Comparison of ENCODE assay signal across 9 cellular contexts in genomic region chr2:60796573-60797509, GRCh38. TPM values are rescaled to one million over a fixed set of nuclear protein-coding genes. Genes with fewer than 3 reads are reported as not detected.
A peak's percentile ranks its signal among the peaks of the same experiment; 100 is the strongest.
DNase-seq lines count a peak whose midpoint lies in the region; ATAC-seq, FAIRE-seq and TF ChIP-seq lines count a peak whose summit lies in the region.
"Had no signal": no experiment of that assay in that cellular context is flagged by ENCODE, and none has a peak within 500 bp of the region (broad histone marks: within the 10 kb centered on the region; RNA-seq: fewer than 3 reads in every experiment).

No MANE protein-coding gene starts in this region.

- no peaks in the 10 kb centered on the region for H3F3A ChIP-seq in GM23338 (replicated peaks; ENCODE audit: low read depth)

- H4K20me1 ChIP-seq in GM23338 (replicated peaks; ENCODE audit: insufficient read depth): peaks cover 6% of the 10 kb centered on the region; the same call in 1 of the 2 replicates

- H3K9me3 Mint-ChIP-seq in GM23338: no peaks in the 10 kb centered on the region
- H3K9me3 Mint-ChIP-seq: neural crest cell had no signal

- no peak overlapping the region for H3K4me2 ChIP-seq in GM23338

- 62 to 74% (median 70%) methylated on average over 6 of the region's 6 CpGs for WGBS in adrenal gland, 4 donors

- H3K27me3 ChIP-seq in adrenal gland (no peaks in the 10 kb centered on the region), GM23338 (ENCODE audit: insufficient read depth) (no peaks in the 10 kb centered on the region), ascending aorta (no peaks in the 10 kb centered on the region)

- no peak overlapping the region for H3K27ac Mint-ChIP-seq in GM23338

- DNase-seq in HTR-8/SVneo (ENCODE audit: insufficient read length, low spot score) (no peak), adrenal gland (no peak), pons (ENCODE audit: low spot score) (peak; percentile 74), GM23338 (ENCODE audit: low spot score) (no peak), ascending aorta (ENCODE audit: low spot score in 2 of 2) (no peak), SHP77 treated with DMSO at 0.1 percent for 48 hours (lab: John Stamatoyannopoulos, UW) (no peak)

- no peaks in the 10 kb centered on the region for H3K4me1 ChIP-seq in adrenal gland (replicated peaks in 1 of 2)
- no peaks in the 10 kb centered on the region for H3K4me1 ChIP-seq in GM23338 (ENCODE audit: insufficient read depth)
- H3K4me1 ChIP-seq in ascending aorta: no peaks in the 10 kb centered on the region

- ATAC-seq in GM18868 (IDR thresholded peaks at IDR 0.05; ENCODE audit: unreplicated experiment) (peak; percentile 72), GM23338 (no peak)

- H3K27ac ChIP-seq in adrenal gland (peak overlapping the region in 3 of 5 donors; percentile 15 to 30 (median 20)), GM23338 (ENCODE audit: low read depth) (no peak overlapping the region), ascending aorta (no peak overlapping the region)

- FAIRE-seq in HTR-8/SVneo (lab: Jason Lieb, UNC): peak; percentile 9

- H3K4me1 Mint-ChIP-seq in GM23338: no peaks in the 10 kb centered on the region
- H3K4me1 Mint-ChIP-seq: neural crest cell had no signal

- H3K79me2 ChIP-seq in GM23338 (replicated peaks; ENCODE audit: insufficient read depth): no peaks in the 10 kb centered on the region

- no peak overlapping the region for H2AFZ ChIP-seq in GM23338

- no peak for TF ChIP-seq POLR2A in adrenal gland (IDR thresholded peaks at IDR 0.05)

- peaks cover 55% of the 10 kb centered on the region for H3K36me3 Mint-ChIP-seq in GM23338 (ENCODE audit: low read depth)

- H3K4me3 ChIP-seq in adrenal gland: no peak overlapping the region
- no peak overlapping the region for H3K4me3 ChIP-seq in GM23338
- H3K4me3 ChIP-seq in ascending aorta: no peak overlapping the region
- H3K4me3 ChIP-seq: coronary artery had no signal

- peaks cover 0 to 57% of the 10 kb centered on the region in 2 donors for H3K36me3 ChIP-seq in adrenal gland (replicated peaks in 1 of 2)
- peaks cover 34% of the 10 kb centered on the region for H3K36me3 ChIP-seq in GM23338 (ENCODE audit: insufficient read depth)
- peaks cover 30 to 74% of the 10 kb centered on the region in 2 donors for H3K36me3 ChIP-seq in ascending aorta

- intact Hi-C loops in adrenal gland (cut with DNase I) (no loop called here), ascending aorta (cut with DNase I) (no loop called here)

- TF ChIP-seq CTCF in adrenal gland (IDR thresholded peaks at IDR 0.05): no peak
- TF ChIP-seq CTCF in GM23338 (conservative IDR thresholded peaks at IDR 0.05; ENCODE audit: low read depth in 2 of 2): no peak
- no peak for TF ChIP-seq CTCF in ascending aorta (IDR thresholded peaks at IDR 0.05)

- H3K27me3 Mint-ChIP-seq in GM23338 (ENCODE audit: insufficient read depth, low read depth, poor library complexity): peaks cover 2% of the 10 kb centered on the region

- H3K9me3 ChIP-seq in adrenal gland (replicated peaks in 1 of 3): no peaks in the 10 kb centered on the region
- H3K9me3 ChIP-seq in ascending aorta: no peaks in the 10 kb centered on the region

- H3K9me2 ChIP-seq in GM23338 (ENCODE audit: insufficient read depth): no peaks in the 10 kb centered on the region

- no peak overlapping the region for H3K4me3 Mint-ChIP-seq in GM23338
- H3K4me3 Mint-ChIP-seq: neural crest cell had no signal

TF ChIP-seq in GM23338, 12 proteins besides CTCF, POLR2A, EP300 and RAD21:
- TF ChIP-seq ZNF114 (CRISPR knock-in tag; IDR thresholded peaks at IDR 0.05) (no peak), NANOG (IDR thresholded peaks at IDR 0.05; ENCODE audit: borderline replicate concordance) (no peak), CREB1 (CRISPR knock-in tag; IDR thresholded peaks at IDR 0.05; ENCODE audit: low read depth) (no peak)

RNA-seq across cellular contexts. Expression of gene PAPOLG, which starts 40.8 kb away (rescaled TPM):
- total RNA-seq in adrenal gland: 10 to 100 TPM in 5 of 8 donors, 1 to 10 TPM in 3; 6.6 to 16.0 (median 10.7) TPM
- 10 to 100 TPM in 1 of 3 donors, 1 to 10 TPM in 2; 4.5 to 10.9 (median 4.7) TPM for polyA plus RNA-seq in adrenal gland
- 31.2 and 37.6 TPM in 2 replicates for total RNA-seq in GM23338 (2014; rRNA removed; shearing (Covaris generic))
- polyA plus RNA-seq in GM23338 (2016; fragmentation: Nextera tagmentation; extraction: Ambion mirVana): 11.1 and 13.8 TPM in 2 replicates
- 11.4 TPM for total RNA-seq in ascending aorta

Comparison
In these comparisons a context has a peak if more than half of its experiments do, and no peak if none do; other contexts are left out.
1. H3K27ac ChIP-seq: peak in adrenal gland (3 of 5); none in GM23338 (single experiment) and ascending aorta (0 of 2).